ENCODE assay signal across 11 cellular contexts in the genomic region with DNA sequence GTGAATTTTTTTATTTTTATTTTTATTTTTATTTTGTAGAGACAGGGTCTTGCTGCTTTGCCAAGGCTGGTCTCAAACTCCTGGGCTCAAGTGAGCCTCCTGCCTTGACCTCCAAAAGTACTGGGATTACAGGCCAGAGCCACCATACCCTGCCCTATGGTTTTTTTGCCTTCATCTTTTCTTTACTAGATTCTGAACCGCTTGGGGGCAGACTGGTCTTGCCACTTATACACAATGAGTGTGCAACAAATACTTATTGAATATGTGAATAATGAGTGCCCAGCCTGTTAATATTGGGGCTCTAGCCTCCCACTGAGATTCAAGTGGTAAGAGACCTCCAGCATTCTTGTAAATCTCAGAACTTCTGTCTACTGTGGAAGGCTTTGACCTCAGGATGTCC. TPM values are rescaled to one million over a fixed set of nuclear protein-coding genes. Genes with fewer than 3 reads are reported as not detected.
DNase-seq lines count a peak whose midpoint lies in the region; ATAC-seq and TF ChIP-seq lines count a peak whose summit lies in the region.
"Had no signal": no experiment of that assay in that cellular context is flagged by ENCODE, and none has a peak within 500 bp of the region (broad histone marks: within the 10 kb centered on the region; RNA-seq: fewer than 3 reads in every experiment).

No MANE protein-coding gene starts in this region.

- peak overlapping the region; percentile 84 for H3K4me2 ChIP-seq in skeletal muscle satellite cell (ENCODE audit: low read length)

- H3K4me1 ChIP-seq in skeletal muscle satellite cell (ENCODE audit: control insufficient read depth, insufficient read depth, low read length): peaks cover 57% of the 10 kb centered on the region

- no peak overlapping the region for H3K4me3 ChIP-seq in skeletal muscle satellite cell (ENCODE audit: low read length)
- H3K4me3 ChIP-seq: cardiac muscle cell had no signal

- H3K36me3 ChIP-seq in skeletal muscle satellite cell (ENCODE audit: insufficient read depth, low read length): no peaks in the 10 kb centered on the region
- H3K36me3 ChIP-seq: cardiac muscle cell had no signal

- no peaks in the 10 kb centered on the region for H3K9me3 ChIP-seq in skeletal muscle satellite cell (replicated peaks; ENCODE audit: low read length)

- TF ChIP-seq CTCF in GM10266 (IDR thresholded peaks at IDR 0.05; ENCODE audit: control insufficient read depth, insufficient read depth, low read depth, missing control alignments): peak; percentile 35

- in situ Hi-C loops in SK-MEL-5 (cut with HindIII; ENCODE audit: low pct_unique_long_range_greater_than_20kb, low sequenced_read_pairs): no loop called here

- DNase-seq in GM10266 (ENCODE audit: extremely low spot score) (no peak), SK-MEL-5 (ENCODE audit: low read depth, low spot score) (peak; percentile 43)
- DNase-seq: NCI-H2081 treated with DMSO at 0.1 percent for 48 hours, Right ventricle myocardium superior had no signal

- H3K27ac ChIP-seq in cingulate gyrus (ENCODE audit: low read depth, low read length): peak overlapping the region; percentile 4
- H3K27ac ChIP-seq: cardiac muscle cell had no signal

- H3K27me3 ChIP-seq in skeletal muscle satellite cell (ENCODE audit: control insufficient read depth, insufficient read depth, low read length): no peaks in the 10 kb centered on the region
- H3K27me3 ChIP-seq: cardiac muscle cell had no signal

- H3K9ac ChIP-seq in skeletal muscle satellite cell (ENCODE audit: low read depth, low read length): no peak overlapping the region

- ATAC-seq in GM21423 (IDR thresholded peaks at IDR 0.05; ENCODE audit: unreplicated experiment) (no peak), GM21515 (IDR thresholded peaks at IDR 0.05; ENCODE audit: unreplicated experiment) (no peak), HG03354 (IDR thresholded peaks at IDR 0.05; ENCODE audit: poor library complexity, severe bottlenecking, unreplicated experiment) (no peak)
- ATAC-seq: sciatic nerve had no signal

RNA-seq across cellular contexts. Expression of a gene that starts 3.9 kb away (rescaled TPM):
- total RNA-seq in SK-MEL-5 (2014; rRNA removed; shearing (Covaris generic)): 89.7 and 95.1 TPM in 2 replicates
- polyA plus RNA-seq in SK-MEL-5 (2015; cell fraction: cytosol; rRNA removed): 130 and 138 TPM in 2 replicates
- 19.2 and 26.0 TPM in 2 replicates for polyA plus RNA-seq in SK-MEL-5 (2015; cell fraction: nucleus; rRNA removed)
- total RNA-seq in skeletal muscle satellite cell (2012; rRNA removed): 11.6 and 12.2 TPM in 2 replicates
